9 cellular contexts compared by ENCODE assay signal in the genomic region with DNA sequence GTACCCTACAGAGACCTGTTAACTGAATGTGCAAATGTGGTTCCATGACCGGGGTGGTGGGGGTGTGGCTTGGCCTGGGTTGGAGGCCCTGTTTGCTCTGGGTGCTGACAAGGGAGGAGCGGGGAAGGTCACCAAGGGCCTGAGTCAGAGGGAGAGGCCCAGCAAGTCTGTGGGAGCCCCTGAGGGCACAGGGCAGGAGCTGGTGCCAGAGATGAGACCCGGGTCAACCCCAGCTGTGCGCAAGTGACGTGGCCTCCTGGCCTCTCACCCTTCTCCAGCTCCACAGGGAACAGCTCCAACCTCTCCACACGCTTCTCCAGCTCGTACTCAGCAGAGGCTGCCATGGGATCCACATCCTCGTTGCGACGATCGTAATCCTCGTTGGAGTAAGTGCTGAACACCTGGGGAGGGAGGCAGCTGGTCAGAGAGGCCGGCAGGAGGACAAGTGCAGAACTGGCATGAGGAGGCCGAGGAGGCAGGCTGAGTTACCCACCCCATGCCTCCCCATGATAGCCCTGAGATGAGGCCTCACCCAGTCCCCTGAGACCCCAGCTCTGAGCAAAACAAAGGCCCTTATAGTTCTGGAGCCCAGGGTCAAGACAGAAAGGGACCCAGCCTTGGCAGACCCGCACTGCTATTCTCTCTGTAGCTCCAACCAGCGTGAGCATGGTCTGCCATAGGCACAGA. TPM values are rescaled to one million over a fixed set of nuclear protein-coding genes. Genes with fewer than 3 reads are reported as not detected.
DNase-seq lines count a peak whose midpoint lies in the region; ATAC-seq and TF ChIP-seq lines count a peak whose summit lies in the region.
"Had no signal": no experiment of that assay in that cellular context is flagged by ENCODE, and none has a peak within 500 bp of the region (broad histone marks: within the 10 kb centered on the region; RNA-seq: fewer than 3 reads in every experiment).

No MANE protein-coding gene starts in this region.

- H3K4me3 ChIP-seq in adrenal gland, result no peak overlapping the region
- H3K4me3 ChIP-seq in liver (ENCODE audit: low read depth in 1 of 3, low read length in 3 of 3), result no peak overlapping the region
- H3K4me3 ChIP-seq in thoracic aorta, result peak overlapping the region; percentile 96
- no peak overlapping the region for H3K4me3 ChIP-seq in upper lobe of right lung

- peak in 1 of 2 donors; percentile 21 for TF ChIP-seq RAD21 in liver (IDR thresholded peaks at IDR 0.05)

- WGBS in adrenal gland, 4 donors, result 46 to 52% (median 49%) methylated on average over 13 to 16 of the region's 16 CpGs
- 63% methylated on average over 16 of the region's 16 CpGs for WGBS in liver

- H3K4me1 Mint-ChIP-seq in activated naive CD4-positive, alpha-beta T cell treated with anti-CD3 and anti-CD28 coated beads for 36 hours (ENCODE audit: low read depth), result peaks cover 72% of the 10 kb centered on the region

- H3K27ac ChIP-seq in adrenal gland, result peak overlapping the region in 4 of 5 donors; percentile 33 to 94 (median 54)
- peak overlapping the region in 1 of 2 donors; percentile 0 for H3K27ac ChIP-seq in liver (ENCODE audit: low read depth in 1 of 2, low read length in 2 of 2)
- peak overlapping the region; percentile 90 to 92 for H3K27ac ChIP-seq in thoracic aorta
- no peak overlapping the region for H3K27ac ChIP-seq in upper lobe of right lung

- peaks cover 58% of the 10 kb centered on the region for H3K36me3 Mint-ChIP-seq in activated naive CD4-positive, alpha-beta T cell treated with anti-CD3 and anti-CD28 coated beads for 36 hours (ENCODE audit: low read depth)

- H3K9me3 ChIP-seq in adrenal gland (replicated peaks in 1 of 3), result no peaks in the 10 kb centered on the region
- H3K9me3 ChIP-seq in liver (ENCODE audit: control insufficient read depth in 4 of 4, low read length in 3 of 4), result no peaks in the 10 kb centered on the region
- no peaks in the 10 kb centered on the region for H3K9me3 ChIP-seq in thoracic aorta
- no peaks in the 10 kb centered on the region for H3K9me3 ChIP-seq in upper lobe of right lung

- H3K4me1 ChIP-seq in adrenal gland (replicated peaks in 1 of 2) (peaks cover 47 to 52% of the 10 kb centered on the region in 2 donors), liver (ENCODE audit: control insufficient read depth in 4 of 4, insufficient read depth in 4 of 4, low read length in 3 of 4) (peaks cover 26 to 62% (median 54%) of the 10 kb centered on the region in 4 donors), thoracic aorta (ENCODE audit: control insufficient read depth in 1 of 2, low read depth in 2 of 2) (peaks cover 40 to 51% of the 10 kb centered on the region in 2 donors), upper lobe of right lung (peaks cover 54% of the 10 kb centered on the region)

- ATAC-seq in thoracic aorta (ENCODE audit: insufficient number of reproducible peaks, low FRiP score, low read depth) (no peak), HG03521 (IDR thresholded peaks at IDR 0.05; ENCODE audit: unreplicated experiment) (no peak), upper lobe of right lung (no peak)

- no peak for TF ChIP-seq CTCF in adrenal gland (IDR thresholded peaks at IDR 0.05)
- no peak for TF ChIP-seq CTCF in liver (IDR thresholded peaks at IDR 0.05; ENCODE audit: low read depth, low read length, missing input control)
- TF ChIP-seq CTCF in thoracic aorta (IDR thresholded peaks at IDR 0.05), result no peak
- TF ChIP-seq CTCF in upper lobe of right lung (IDR thresholded peaks at IDR 0.05), result no peak

- DNase-seq in activated naive CD4-positive, alpha-beta T cell treated with anti-CD3 and anti-CD28 coated beads for 36 hours, result peak; percentile 41
- DNase-seq in activated naive CD4-positive, alpha-beta T cell treated with anti-CD3 and anti-CD28 coated beads, Interleukin-2, amount 50 U/mL, for 16 hours, result no peak
- DNase-seq in adrenal gland (peak; percentile 74 to 94 (median 89)), thoracic aorta (ENCODE audit: low spot score) (no peak), amniotic stem cell (lab: John Stamatoyannopoulos, UW) (no peak), upper lobe of right lung (no peak)
- DNase-seq: stimulated activated CD4-positive, alpha-beta T cell treated with anti-CD3 and anti-CD28 coated beads, Interleukin-2, amount 100 ng/mL, for 24 hours had no signal

- no peaks in the 10 kb centered on the region for H3K27me3 ChIP-seq in adrenal gland
- no peaks in the 10 kb centered on the region for H3K27me3 ChIP-seq in liver (ENCODE audit: control insufficient read depth in 4 of 4, insufficient read depth in 4 of 4, low read length in 3 of 4)
- H3K27me3 ChIP-seq in thoracic aorta (replicated peaks; ENCODE audit: insufficient read depth), result no peaks in the 10 kb centered on the region
- no peaks in the 10 kb centered on the region for H3K27me3 ChIP-seq in upper lobe of right lung

- H3K27me3 Mint-ChIP-seq in activated naive CD4-positive, alpha-beta T cell treated with anti-CD3 and anti-CD28 coated beads for 36 hours (ENCODE audit: low read depth), result no peaks in the 10 kb centered on the region

- H3K9ac ChIP-seq in liver (ENCODE audit: low read depth in 1 of 2, low read length in 2 of 2), result no peak overlapping the region

- TF ChIP-seq POLR2A in adrenal gland (IDR thresholded peaks at IDR 0.05), result no peak

- CTCF ChIA-PET in activated naive CD4-positive, alpha-beta T cell treated with anti-CD3 and anti-CD28 coated beads for 36 hours (lab: Charles Lee), result interaction anchor here (1.1 to 3.1 kb wide), 5 partner anchors 17 to 51 kb away, joined by 3 to 13 read pairs (median 5); no protein-coding TSS in a partner anchor

- H3K9me3 Mint-ChIP-seq in activated naive CD4-positive, alpha-beta T cell treated with anti-CD3 and anti-CD28 coated beads for 36 hours, result no peaks in the 10 kb centered on the region

- H3K36me3 ChIP-seq in adrenal gland (replicated peaks in 1 of 2) (peaks cover 0 to 53% of the 10 kb centered on the region in 2 donors), liver (ENCODE audit: control insufficient read depth in 4 of 4, insufficient read depth in 3 of 4, low read depth in 1 of 4, low read length in 3 of 4) (peaks cover 0 to 11% (median 5%) of the 10 kb centered on the region in 4 donors), thoracic aorta (peaks cover 44% of the 10 kb centered on the region), upper lobe of right lung (peaks cover 53% of the 10 kb centered on the region)

- intact Hi-C loops in activated naive CD4-positive, alpha-beta T cell treated with anti-CD3 and anti-CD28 coated beads for 36 hours (cut with micrococcal nuclease), result no loop called here
- intact Hi-C loops in adrenal gland (cut with DNase I), result loop anchor here in 1 of 2 donors (5.0 kb wide), 1 partner anchor 48 kb away; a partner anchor contains a TSS
- intact Hi-C loops in upper lobe of right lung (cut with DNase I), result no loop called here

- peak overlapping the region; percentile 76 for H3K27ac Mint-ChIP-seq in activated naive CD4-positive, alpha-beta T cell treated with anti-CD3 and anti-CD28 coated beads for 36 hours

- H3K4me3 Mint-ChIP-seq in activated naive CD4-positive, alpha-beta T cell treated with anti-CD3 and anti-CD28 coated beads for 36 hours, result peak overlapping the region; percentile 39

TF ChIP-seq in liver, 16 proteins besides CTCF, POLR2A, EP300 and RAD21 (continues in another document):
- TF ChIP-seq NR2F2 (IDR thresholded peaks at IDR 0.05) (peak; percentile 87), HNF4G (IDR thresholded peaks at IDR 0.05) (no peak)
- TF ChIP-seq, protein P1, sequence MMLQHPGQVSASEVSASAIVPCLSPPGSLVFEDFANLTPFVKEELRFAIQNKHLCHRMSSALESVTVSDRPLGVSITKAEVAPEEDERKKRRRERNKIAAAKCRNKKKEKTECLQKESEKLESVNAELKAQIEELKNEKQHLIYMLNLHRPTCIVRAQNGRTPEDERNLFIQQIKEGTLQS (IDR thresholded peaks at IDR 0.05), result no peak

RNA-seq across cellular contexts. Expression of a gene that starts 5.5 kb away (rescaled TPM):
- 10 to 100 TPM; 67.7 TPM for total RNA-seq in activated naive CD4-positive, alpha-beta T cell treated with anti-CD3 and anti-CD28 coated beads for 36 hours
- total RNA-seq in adrenal gland (10 to 100 TPM; 43.9 to 87.0 (median 62.0) TPM), liver (10 to 100 TPM in 1 of 2 donors, 1 to 10 TPM in 1; 7.4 to 26.1 TPM), thoracic aorta (10 to 100 TPM; 53.3 to 67.1 TPM), upper lobe of right lung (103 TPM)
- polyA plus RNA-seq in adrenal gland (100 to 1,000 TPM in 1 of 3 donors, 10 to 100 TPM in 2; 21.8 to 128 (median 27.2) TPM), liver (1 to 10 TPM in 1 of 2 donors, under 1 TPM in 1; 0.90 to 6.7 TPM)

RNA-seq across cellular contexts. Expression of a gene that starts 15.0 kb away (rescaled TPM):
- total RNA-seq in activated naive CD4-positive, alpha-beta T cell treated with anti-CD3 and anti-CD28 coated beads for 36 hours, result 1 to 10 TPM; 1.1 to 1.3 TPM
- total RNA-seq in adrenal gland (10 to 100 TPM in 1 of 8 donors, 1 to 10 TPM in 7; 1.3 to 12.6 (median 4.0) TPM), liver (under 1 TPM; 0.50 to 0.84 TPM), thoracic aorta (10 to 100 TPM in 1 of 2 donors, 1 to 10 TPM in 1; 9.7 to 11.5 TPM), upper lobe of right lung (21.5 TPM)
- polyA plus RNA-seq in adrenal gland (10 to 100 TPM in 1 of 3 donors, 1 to 10 TPM in 2; 1.1 to 11.0 (median 3.0) TPM), liver (under 1 TPM in 1 of 2 donors, not detected in 1; 0.67 TPM)

RNA-seq across cellular contexts. Expression of a gene that starts 20.8 kb away (rescaled TPM):
- total RNA-seq in activated naive CD4-positive, alpha-beta T cell treated with anti-CD3 and anti-CD28 coated beads for 36 hours, result under 1 TPM in 1 of 2 experiments, not detected in 1; 0.14 TPM
- total RNA-seq in adrenal gland (1 to 10 TPM in 3 of 8 donors, under 1 TPM in 2, not detected in 3; 0.28 to 3.0 (median 1.2) TPM), liver (1 to 10 TPM in 1 of 2 donors, not detected in 1; 1.3 TPM), thoracic aorta (100 to 1,000 TPM in 1 of 2 donors, 10 to 100 TPM in 1; 95.5 to 158 TPM), upper lobe of right lung (27.8 TPM)
- polyA plus RNA-seq in adrenal gland (1 to 10 TPM in 2 of 3 donors, not detected in 1; 5.2 to 5.5 TPM), liver (1 to 10 TPM in 1 of 2 donors, under 1 TPM in 1; 0.31 to 1.2 TPM)

RNA-seq across cellular contexts. Expression of a gene that starts 49.8 kb away (rescaled TPM):
- total RNA-seq in activated naive CD4-positive, alpha-beta T cell treated with anti-CD3 and anti-CD28 coated beads for 36 hours, result 10 to 100 TPM; 10.5 to 11.1 TPM
- 100 to 1,000 TPM in 7 of 8 donors, 10 to 100 TPM in 1; 98.9 to 225 (median 137) TPM for total RNA-seq in adrenal gland
- 100 to 1,000 TPM in 1 of 3 donors, 10 to 100 TPM in 2; 48.5 to 110 (median 59.7) TPM for polyA plus RNA-seq in adrenal gland
- 10 to 100 TPM in 1 of 2 donors, 1 to 10 TPM in 1; 8.6 to 24.5 TPM for total RNA-seq in liver
- 10 to 100 TPM; 32.4 to 36.6 TPM for polyA plus RNA-seq in liver
- 10 to 100 TPM; 35.5 to 74.9 TPM for total RNA-seq in thoracic aorta
- 30.2 TPM for total RNA-seq in upper lobe of right lung

RNA-seq across cellular contexts. Expression of a gene that starts 56.4 kb away (rescaled TPM):
- 1 to 10 TPM in 1 of 2 experiments, under 1 TPM in 1; 0.95 to 1.7 TPM for total RNA-seq in activated naive CD4-positive, alpha-beta T cell treated with anti-CD3 and anti-CD28 coated beads for 36 hours
- total RNA-seq in adrenal gland (100 to 1,000 TPM in 4 of 8 donors, 10 to 100 TPM in 4; 50.2 to 263 (median 105) TPM), liver (10 to 100 TPM; 15.3 to 72.5 TPM), thoracic aorta (100 to 1,000 TPM; 261 to 270 TPM), upper lobe of right lung (154 TPM)
- polyA plus RNA-seq in adrenal gland (100 to 1,000 TPM in 1 of 3 donors, 10 to 100 TPM in 2; 39.6 to 101 (median 40.1) TPM), liver (10 to 100 TPM in 1 of 2 donors, 1 to 10 TPM in 1; 8.3 to 56.3 TPM)

Comparison
In these comparisons a context has a peak if more than half of its experiments do, and no peak if none do; other contexts are left out.
1. DNase-seq: peak in activated naive CD4-positive, alpha-beta T cell treated with anti-CD3 and anti-CD28 coated beads for 36 hours (single experiment) and adrenal gland (7 of 7); none in activated naive CD4-positive, alpha-beta T cell treated with anti-CD3 and anti-CD28 coated beads, Interleukin-2, amount 50 U/mL, for 16 hours (single experiment), thoracic aorta (single experiment), amniotic stem cell (single experiment) and upper lobe of right lung (single experiment).